30 cellular contexts compared by ENCODE assay signal in genomic region chr7:11612737-11613136, GRCh38.
DNase-seq lines count a peak whose midpoint lies in the region; ATAC-seq and TF ChIP-seq lines count a peak whose summit lies in the region.
"Had no signal": no experiment of that assay in that cellular context is flagged by ENCODE, and none has a peak within 500 bp of the region (broad histone marks: within the 10 kb centered on the region; RNA-seq: fewer than 3 reads in every experiment).

No MANE protein-coding gene starts in this region.

- H3K4me3 Mint-ChIP-seq in naive thymus-derived CD8-positive, alpha-beta T cell: no peak overlapping the region
- H3K4me3 Mint-ChIP-seq: activated CD8-positive, alpha-beta T cell treated with anti-CD3 and anti-CD28 coated beads for 36 hours; activated naive CD8-positive, alpha-beta T cell treated with anti-CD3 and anti-CD28 coated beads, Interleukin-2, amount 50 U/mL, for 24 hours; CD8-positive, alpha-beta T cell; H9; naive B cell had no signal

- H3K4me1 ChIP-seq in sigmoid colon: peaks cover 0 to 26% (median 10%) of the 10 kb centered on the region in 4 donors
- H3K4me1 ChIP-seq: body of pancreas, right atrium auricular region had no signal

- no peak for DNase-seq in NCI-H446 treated with DMSO at 0.1 percent for 48 hours (lab: John Stamatoyannopoulos, UW)
- no peak for DNase-seq in GM13976 (ENCODE audit: low spot score)
- DNase-seq in sigmoid colon: no peak
- no peak for DNase-seq in naive thymus-derived CD8-positive, alpha-beta T cell
- DNase-seq: activated CD4-positive, CD25-positive, alpha-beta regulatory T cell treated with anti-CD3 and anti-CD28 coated beads, Interleukin-2, amount 50 U/mL, for 72 hours; activated CD8-positive, alpha-beta T cell treated with anti-CD3 and anti-CD28 coated beads for 36 hours; activated gamma-delta T cell; activated naive CD8-positive, alpha-beta T cell treated with anti-CD3 and anti-CD28 coated beads, Interleukin-2, amount 50 U/mL, for 24 hours; activated T-cell treated with anti-CD3 and anti-CD28 coated beads for 4 hours; AML-193; body of pancreas; CD8-positive, alpha-beta T cell; effector CD8-positive, alpha-beta T cell; erythroblast; foreskin fibroblast; GF-D8; H9; Kasumi-1; mesenchymal stem cell; naive B cell; NCI-H1048; NCI-H187 treated with DMSO at 0.1 percent for 48 hours; NCI-H2227 treated with DMSO at 0.1 percent for 48 hours; NCI-H774 had no signal

- peak; percentile 45 for ATAC-seq in GM18505 (IDR thresholded peaks at IDR 0.05; ENCODE audit: unreplicated experiment)
- peak; percentile 33 for ATAC-seq in GM19395 (IDR thresholded peaks at IDR 0.05; ENCODE audit: unreplicated experiment)
- ATAC-seq in HG02870 (IDR thresholded peaks at IDR 0.05; ENCODE audit: unreplicated experiment): peak; percentile 41
- ATAC-seq in HG03457 (IDR thresholded peaks at IDR 0.05; ENCODE audit: unreplicated experiment): peak; percentile 23
- ATAC-seq in naive thymus-derived CD8-positive, alpha-beta T cell: no peak
- ATAC-seq: activated CD8-positive, alpha-beta T cell treated with anti-CD3 and anti-CD28 coated beads for 36 hours; activated naive CD8-positive, alpha-beta T cell treated with anti-CD3 and anti-CD28 coated beads, Interleukin-2, amount 50 U/mL, for 24 hours; body of pancreas; CD8-positive, alpha-beta T cell; Right ventricle myocardium inferior had no signal

- H3K27ac Mint-ChIP-seq in naive thymus-derived CD8-positive, alpha-beta T cell: no peak overlapping the region
- H3K27ac Mint-ChIP-seq: activated CD8-positive, alpha-beta T cell treated with anti-CD3 and anti-CD28 coated beads for 36 hours; activated naive CD8-positive, alpha-beta T cell treated with anti-CD3 and anti-CD28 coated beads, Interleukin-2, amount 50 U/mL, for 24 hours; CD8-positive, alpha-beta T cell; naive B cell had no signal

- no peak for TF ChIP-seq POLR2A in GM18505 (IDR thresholded peaks at IDR 0.05; ENCODE audit: borderline replicate concordance, extremely low read depth, insufficient read depth, insufficient read length)
- no peak for TF ChIP-seq POLR2A in sigmoid colon (IDR thresholded peaks at IDR 0.05)

- POLR2A ChIA-PET in naive thymus-derived CD8-positive, alpha-beta T cell (lab: Charles Lee): no interaction called here

- peaks cover 0 to 10% (median 0%) of the 10 kb centered on the region in 9 donors for H3K9me3 Mint-ChIP-seq in naive thymus-derived CD8-positive, alpha-beta T cell
- H3K9me3 Mint-ChIP-seq: activated CD8-positive, alpha-beta T cell treated with anti-CD3 and anti-CD28 coated beads for 36 hours; activated naive CD8-positive, alpha-beta T cell treated with anti-CD3 and anti-CD28 coated beads, Interleukin-2, amount 50 U/mL, for 24 hours; H9; naive B cell had no signal

- H3K36me3 Mint-ChIP-seq in naive thymus-derived CD8-positive, alpha-beta T cell: no peaks in the 10 kb centered on the region
- H3K36me3 Mint-ChIP-seq: CD8-positive, alpha-beta T cell; naive B cell had no signal

- peaks cover 0 to 3% (median 0%) of the 10 kb centered on the region in 5 donors for H3K27me3 Mint-ChIP-seq in naive thymus-derived CD8-positive, alpha-beta T cell
- H3K27me3 Mint-ChIP-seq: activated CD8-positive, alpha-beta T cell treated with anti-CD3 and anti-CD28 coated beads for 36 hours; activated naive CD8-positive, alpha-beta T cell treated with anti-CD3 and anti-CD28 coated beads, Interleukin-2, amount 50 U/mL, for 24 hours; naive B cell had no signal

- H3K27ac ChIP-seq in sigmoid colon: no peak overlapping the region
- H3K27ac ChIP-seq: body of pancreas, right atrium auricular region had no signal

- 59 to 68% methylated on average over 1 of the region's 1 CpG for whole genome bisulfite sequencing in sigmoid colon, 2 donors

- no peaks in the 10 kb centered on the region for H3K36me3 ChIP-seq in sigmoid colon
- H3K36me3 ChIP-seq: right atrium auricular region had no signal

- TF ChIP-seq EP300 in sigmoid colon (IDR thresholded peaks at IDR 0.05): no peak

- no peaks in the 10 kb centered on the region for H3K4me1 Mint-ChIP-seq in naive thymus-derived CD8-positive, alpha-beta T cell
- H3K4me1 Mint-ChIP-seq: activated naive CD8-positive, alpha-beta T cell treated with anti-CD3 and anti-CD28 coated beads, Interleukin-2, amount 50 U/mL, for 24 hours; naive B cell had no signal

- no peak overlapping the region for H3K4me3 ChIP-seq in sigmoid colon
- H3K4me3 ChIP-seq: body of pancreas, right atrium auricular region had no signal

- intact Hi-C loops in sigmoid colon (cut with DNase I): no loop called here

- in situ Hi-C loops in GM13976 (cut with MboI; ENCODE audit: low sequenced_read_pairs, unreplicated experiment): no loop called here

- no peak for TF ChIP-seq CTCF in GM13976 (IDR thresholded peaks at IDR 0.05; ENCODE audit: borderline replicate concordance, control extremely low read depth, extremely low read depth, insufficient read depth, missing control alignments)
- no peak for TF ChIP-seq CTCF in sigmoid colon (IDR thresholded peaks at IDR 0.05)

- H3K27me3 ChIP-seq in sigmoid colon: no peaks in the 10 kb centered on the region
- H3K27me3 ChIP-seq: body of pancreas, right atrium auricular region had no signal

- H3K9me3 ChIP-seq in sigmoid colon: no peaks in the 10 kb centered on the region
- H3K9me3 ChIP-seq: body of pancreas, right atrium auricular region had no signal

Comparison
In these comparisons a context has a peak if more than half of its experiments do, and no peak if none do; other contexts are left out.
1. ATAC-seq: peak in GM18505 (single experiment), GM19395 (single experiment), HG02870 (single experiment) and HG03457 (single experiment); none in naive thymus-derived CD8-positive, alpha-beta T cell (0 of 2).